31 cellular contexts compared by ENCODE assay signal in the genomic region with DNA sequence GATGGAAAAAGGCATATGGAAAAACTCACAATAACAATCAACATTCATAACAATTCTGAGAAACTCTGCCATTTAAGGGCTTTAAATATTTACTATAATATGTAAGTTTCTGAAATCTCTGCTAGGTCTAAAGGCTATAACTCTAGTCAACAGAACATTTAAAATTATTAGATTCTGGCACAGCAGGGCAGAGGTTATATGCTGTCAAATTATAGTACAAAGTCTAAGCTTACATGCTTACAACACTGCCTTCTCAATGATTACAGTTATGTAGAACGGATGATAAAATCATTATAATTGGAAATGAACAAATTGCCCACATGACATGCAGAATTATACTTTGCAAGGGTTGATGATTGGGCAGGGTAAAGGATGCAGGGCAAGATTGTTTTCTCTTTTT.
"Had no signal": no experiment of that assay in that cellular context is flagged by ENCODE, and none has a peak within 500 bp of the region (broad histone marks: within the 10 kb centered on the region; RNA-seq: fewer than 3 reads in every experiment).

No MANE protein-coding gene starts in this region.

- H3K27me3 ChIP-seq: adrenal gland, body of pancreas, esophagus muscularis mucosa, foreskin keratinocyte, gastrocnemius medialis had no signal

- H3K4me1 ChIP-seq: adrenal gland, body of pancreas, esophagus muscularis mucosa, foreskin keratinocyte, gastrocnemius medialis had no signal

- ATAC-seq: activated CD4-positive, alpha-beta T cell treated with anti-CD3 and anti-CD28 coated beads for 36 hours; activated CD8-positive, alpha-beta memory T cell treated with anti-CD3 and anti-CD28 coated beads, Interleukin-2, amount 10 ng/mL, durations not matched to agents 7 days and 5 days; activated CD8-positive, alpha-beta T cell treated with anti-CD3 and anti-CD28 coated beads, Interleukin-2, amount 10 ng/mL, durations not matched to agents 7 days and 5 days; activated naive CD8-positive, alpha-beta T cell treated with anti-CD3 and anti-CD28 coated beads, Interleukin-2, amount 50 U/mL, for 24 hours; body of pancreas; effector memory CD8-positive, alpha-beta T cell; foreskin keratinocyte; gastrocnemius medialis had no signal

- H3K4me1 Mint-ChIP-seq: activated CD4-positive, alpha-beta T cell treated with anti-CD3 and anti-CD28 coated beads for 36 hours; activated CD4-positive, alpha-beta T cell treated with anti-CD3 and anti-CD28 coated beads, Interleukin-2, amount 10 ng/mL, durations not matched to agents 24 days and 14 days; activated naive CD8-positive, alpha-beta T cell treated with anti-CD3 and anti-CD28 coated beads for 36 hours; activated naive CD8-positive, alpha-beta T cell treated with anti-CD3 and anti-CD28 coated beads, Interleukin-2, amount 50 U/mL, for 24 hours had no signal

- H3K27ac ChIP-seq: adrenal gland, body of pancreas, esophagus muscularis mucosa, foreskin keratinocyte, gastrocnemius medialis had no signal

- H3K27me3 Mint-ChIP-seq: activated CD4-positive, alpha-beta memory T cell treated with anti-CD3 and anti-CD28 coated beads for 36 hours; activated CD4-positive, alpha-beta T cell treated with anti-CD3 and anti-CD28 coated beads for 36 hours; activated CD4-positive, alpha-beta T cell treated with anti-CD3 and anti-CD28 coated beads, Interleukin-2, amount 10 ng/mL, durations not matched to agents 24 days and 14 days; activated CD8-positive, alpha-beta memory T cell treated with anti-CD3 and anti-CD28 coated beads, Interleukin-2, amount 10 ng/mL, durations not matched to agents 7 days and 5 days; activated naive CD4-positive, alpha-beta T cell treated with anti-CD3 and anti-CD28 coated beads, Interleukin-2, amount 50 U/mL, for 24 hours; activated naive CD8-positive, alpha-beta T cell treated with anti-CD3 and anti-CD28 coated beads for 36 hours; activated naive CD8-positive, alpha-beta T cell treated with anti-CD3 and anti-CD28 coated beads, Interleukin-2, amount 50 U/mL, for 24 hours; effector memory CD8-positive, alpha-beta T cell had no signal

- DNase-seq: activated CD4-positive, alpha-beta memory T cell treated with anti-CD3 and anti-CD28 coated beads for 36 hours; activated CD4-positive, alpha-beta T cell treated with anti-CD3 and anti-CD28 coated beads for 36 hours; activated CD4-positive, alpha-beta T cell treated with anti-CD3 and anti-CD28 coated beads, Interleukin-2, amount 10 ng/mL, durations not matched to agents 24 days and 14 days; activated CD4-positive, CD25-positive, alpha-beta regulatory T cell; activated CD4-positive, CD25-positive, alpha-beta regulatory T cell treated with anti-CD3 and anti-CD28 coated beads, Interleukin-2, amount 50 U/mL, for 72 hours; activated CD8-positive, alpha-beta memory T cell treated with anti-CD3 and anti-CD28 coated beads, Interleukin-2, amount 10 ng/mL, durations not matched to agents 7 days and 5 days; activated CD8-positive, alpha-beta memory T cell treated with anti-CD3 and anti-CD28 coated beads, Interleukin-2, amount 50 U/mL, for 4 hours; activated CD8-positive, alpha-beta T cell treated with anti-CD3 and anti-CD28 coated beads, Interleukin-2, amount 10 ng/mL, durations not matched to agents 7 days and 5 days; activated effector memory CD4-positive, alpha-beta T cell treated with anti-CD3 and anti-CD28 coated beads, Interleukin-2, amount 50 U/mL, for 16 hours; activated naive CD4-positive, alpha-beta T cell treated with anti-CD3 and anti-CD28 coated beads for 36 hours; activated naive CD8-positive, alpha-beta T cell treated with anti-CD3 and anti-CD28 coated beads for 36 hours; activated naive CD8-positive, alpha-beta T cell treated with anti-CD3 and anti-CD28 coated beads, Interleukin-2, amount 50 U/mL, for 24 hours; activated T-cell treated with anti-CD3 and anti-CD28 coated beads, Interleukin-2, amount 50 U/mL, for 1 hour; activated T-cell treated with anti-CD3 and anti-CD28 coated beads, Interleukin-2, amount 50 U/mL, for 48 hours; adrenal gland; amygdala; aorta; body of pancreas; caudate nucleus; cortex of kidney; dermis blood vessel endothelial cell; effector CD4-positive, alpha-beta T cell; effector memory CD8-positive, alpha-beta T cell; foreskin keratinocyte; gastrocnemius medialis; T-helper 2 cell had no signal

- H3K9me3 ChIP-seq: adrenal gland, body of pancreas, esophagus muscularis mucosa, gastrocnemius medialis had no signal

- H3K4me3 Mint-ChIP-seq: activated CD4-positive, alpha-beta memory T cell treated with anti-CD3 and anti-CD28 coated beads for 36 hours; activated CD4-positive, alpha-beta T cell treated with anti-CD3 and anti-CD28 coated beads for 36 hours; activated CD4-positive, alpha-beta T cell treated with anti-CD3 and anti-CD28 coated beads, Interleukin-2, amount 10 ng/mL, durations not matched to agents 24 days and 14 days; activated CD8-positive, alpha-beta memory T cell treated with anti-CD3 and anti-CD28 coated beads, Interleukin-2, amount 10 ng/mL, durations not matched to agents 7 days and 5 days; activated CD8-positive, alpha-beta T cell treated with anti-CD3 and anti-CD28 coated beads, Interleukin-2, amount 10 ng/mL, durations not matched to agents 7 days and 5 days; activated naive CD4-positive, alpha-beta T cell treated with anti-CD3 and anti-CD28 coated beads for 36 hours; activated naive CD4-positive, alpha-beta T cell treated with anti-CD3 and anti-CD28 coated beads, Interleukin-2, amount 50 U/mL, for 24 hours; activated naive CD8-positive, alpha-beta T cell treated with anti-CD3 and anti-CD28 coated beads for 36 hours; activated naive CD8-positive, alpha-beta T cell treated with anti-CD3 and anti-CD28 coated beads, Interleukin-2, amount 50 U/mL, for 24 hours; activated T-helper 1 cell treated with anti-CD3 and anti-CD28 coated beads, Interleukin-12 subunit alpha, Interleukin-12 subunit beta, Interleukin-2, Interleukin-4 antibody, amounts not matched to agents 30 ng/mL and 10 ng/mL and 1 ng/mL, durations not matched to agents 14 hours and 24 hours and 36 hours; effector memory CD8-positive, alpha-beta T cell had no signal

- H3K36me3 ChIP-seq: adrenal gland, gastrocnemius medialis had no signal

- H3K4me3 ChIP-seq: adrenal gland, body of pancreas, esophagus muscularis mucosa, gastrocnemius medialis had no signal

- H3K27ac Mint-ChIP-seq: activated CD4-positive, alpha-beta memory T cell treated with anti-CD3 and anti-CD28 coated beads for 36 hours; activated CD4-positive, alpha-beta T cell treated with anti-CD3 and anti-CD28 coated beads for 36 hours; activated CD4-positive, alpha-beta T cell treated with anti-CD3 and anti-CD28 coated beads, Interleukin-2, amount 10 ng/mL, durations not matched to agents 24 days and 14 days; activated CD8-positive, alpha-beta memory T cell treated with anti-CD3 and anti-CD28 coated beads, Interleukin-2, amount 10 ng/mL, durations not matched to agents 7 days and 5 days; activated CD8-positive, alpha-beta T cell treated with anti-CD3 and anti-CD28 coated beads, Interleukin-2, amount 10 ng/mL, durations not matched to agents 7 days and 5 days; activated naive CD4-positive, alpha-beta T cell treated with anti-CD3 and anti-CD28 coated beads for 36 hours; activated naive CD4-positive, alpha-beta T cell treated with anti-CD3 and anti-CD28 coated beads, Interleukin-2, amount 50 U/mL, for 24 hours; activated naive CD8-positive, alpha-beta T cell treated with anti-CD3 and anti-CD28 coated beads for 36 hours; activated naive CD8-positive, alpha-beta T cell treated with anti-CD3 and anti-CD28 coated beads, Interleukin-2, amount 50 U/mL, for 24 hours; activated T-helper 1 cell treated with anti-CD3 and anti-CD28 coated beads, Interleukin-12 subunit alpha, Interleukin-12 subunit beta, Interleukin-2, Interleukin-4 antibody, amounts not matched to agents 30 ng/mL and 10 ng/mL and 1 ng/mL, durations not matched to agents 14 hours and 24 hours and 36 hours; activated T-helper 2 cell treated with anti-CD3 and anti-CD28 coated beads, Interferon-gamma antibody, Interleukin-2, Interleukin-4, amounts not matched to agents 10 μg/mL and 5 μg/mL and 100 μg/mL, durations not matched to agents 14 hours and 24 hours and 36 hours; effector memory CD8-positive, alpha-beta T cell had no signal

- FAIRE-seq: colon had no signal

- H3K9me3 Mint-ChIP-seq: activated CD4-positive, alpha-beta memory T cell treated with anti-CD3 and anti-CD28 coated beads for 36 hours; activated CD4-positive, alpha-beta T cell treated with anti-CD3 and anti-CD28 coated beads, Interleukin-2, amount 10 ng/mL, durations not matched to agents 24 days and 14 days; activated naive CD4-positive, alpha-beta T cell treated with anti-CD3 and anti-CD28 coated beads for 36 hours; activated naive CD4-positive, alpha-beta T cell treated with anti-CD3 and anti-CD28 coated beads, Interleukin-2, amount 50 U/mL, for 24 hours; activated naive CD8-positive, alpha-beta T cell treated with anti-CD3 and anti-CD28 coated beads for 36 hours; activated naive CD8-positive, alpha-beta T cell treated with anti-CD3 and anti-CD28 coated beads, Interleukin-2, amount 50 U/mL, for 24 hours; activated T-helper 1 cell treated with anti-CD3 and anti-CD28 coated beads, Interleukin-12 subunit alpha, Interleukin-12 subunit beta, Interleukin-2, Interleukin-4 antibody, amounts not matched to agents 30 ng/mL and 10 ng/mL and 1 ng/mL, durations not matched to agents 14 hours and 24 hours and 36 hours; activated T-helper 2 cell treated with anti-CD3 and anti-CD28 coated beads, Interferon-gamma antibody, Interleukin-2, Interleukin-4, amounts not matched to agents 10 μg/mL and 5 μg/mL and 100 μg/mL, durations not matched to agents 14 hours and 24 hours and 36 hours; effector memory CD8-positive, alpha-beta T cell had no signal
